28 cellular contexts compared by ENCODE assay signal in the genomic region with DNA sequence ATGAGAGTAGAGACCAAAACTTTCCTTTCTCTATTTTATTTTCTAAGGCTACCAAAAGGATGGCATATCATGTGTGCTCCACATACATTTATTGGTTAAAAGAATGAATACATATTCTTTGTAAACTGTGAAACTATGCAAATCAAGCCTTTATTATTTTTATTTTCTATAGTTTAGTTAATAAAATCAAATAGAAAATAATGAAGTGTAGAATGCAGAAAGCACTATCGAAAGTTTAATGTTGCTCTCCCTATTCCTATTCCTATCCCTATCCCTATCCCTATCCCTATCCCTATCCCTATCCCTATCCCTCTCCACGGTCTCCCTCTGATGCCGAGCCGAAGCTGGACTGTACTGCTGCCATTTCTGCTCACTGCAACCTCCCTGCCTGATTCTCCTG.
"Had no signal": no experiment of that assay in that cellular context is flagged by ENCODE, and none has a peak within 500 bp of the region (broad histone marks: within the 10 kb centered on the region; RNA-seq: fewer than 3 reads in every experiment).

No MANE protein-coding gene starts in this region.

- H3K4me1 ChIP-seq: neural progenitor cell, parathyroid adenoma, psoas muscle, spleen, suprapubic skin, testis, tibial artery, transverse colon, upper lobe of right lung, vagina had no signal

- H3K9ac ChIP-seq: neural progenitor cell, parathyroid adenoma had no signal

- H3K9me3 ChIP-seq: ovary, testis, transverse colon, upper lobe of right lung, vagina had no signal

- H3K4me3 ChIP-seq: neural progenitor cell, ovary, psoas muscle, skin epidermis, smooth muscle cell, spleen, suprapubic skin, testis, tibial artery, transverse colon, upper lobe of right lung, vagina had no signal

- ATAC-seq: natural killer cell; psoas muscle; right cardiac atrium; sciatic nerve; stimulated activated memory B cell treated with anti-CD40 and anti-IgM and Interleukin-4, amounts not matched to agents 10 μg/mL and 1 μg/mL and 100 μg/mL, for 72 hours; stimulated activated naive CD8-positive, alpha-beta T cell treated with anti-CD3 and anti-CD28 coated beads, Interleukin-15, amount 100 ng/mL, for 72 hours; stimulated activated naive CD8-positive, alpha-beta T cell treated with anti-CD3 and anti-CD28 coated beads, Interleukin-15, Interleukin-2, amounts not matched to agents 100 U/mL and 50 U/mL, for 24 hours; upper lobe of right lung had no signal

- H3K27me3 ChIP-seq: neural progenitor cell, ovary, spleen, suprapubic skin, testis, tibial artery, transverse colon, upper lobe of right lung, vagina had no signal

- H2AFZ ChIP-seq: neural progenitor cell, parathyroid adenoma had no signal

- H3K36me3 ChIP-seq: neural progenitor cell, ovary, spleen, suprapubic skin, tibial artery, transverse colon, upper lobe of right lung, vagina had no signal

- DNase-seq: natural killer cell; occipital lobe; ovary; posterior cingulate gyrus; psoas muscle; right cardiac atrium; spleen; stimulated activated CD4-positive, alpha-beta T cell treated with anti-CD3 and anti-CD28 coated beads, Interleukin-12 subunit alpha, Interleukin-12 subunit beta, amount 100 ng/mL, for 4 hours; stimulated activated CD4-positive, alpha-beta T cell treated with anti-CD3 and anti-CD28 coated beads, Interleukin-1b, Interleukin-23, amount 100 ng/mL, for 48 hours; stimulated activated CD4-positive, alpha-beta T cell treated with anti-CD3 and anti-CD28 coated beads, Interleukin-4, amount 100 ng/mL, for 1 hour; stimulated activated CD4-positive, alpha-beta T cell treated with anti-CD3 and anti-CD28 coated beads, Interleukin-4, amount 100 ng/mL, for 4 hours; stimulated activated CD8-positive, alpha-beta memory T cell treated with anti-CD3 and anti-CD28 coated beads, Interleukin-4, amount 100 ng/mL, for 48 hours; stimulated activated naive CD4-positive, alpha-beta T cell; stimulated activated naive CD8-positive, alpha-beta T cell treated with anti-CD3 and anti-CD28 coated beads, Interleukin-15, amount 100 ng/mL, for 72 hours; stimulated activated naive CD8-positive, alpha-beta T cell treated with anti-CD3 and anti-CD28 coated beads, Interleukin-15, Interleukin-2, amounts not matched to agents 100 U/mL and 50 U/mL, for 24 hours; substantia nigra; testis; tibial artery; transverse colon; upper lobe of right lung had no signal

- H3K4me2 ChIP-seq: neural progenitor cell, smooth muscle cell had no signal

- H3K27ac ChIP-seq: neural progenitor cell, ovary, parathyroid adenoma, psoas muscle, skin epidermis, spleen, suprapubic skin, testis, tibial artery, transverse colon, upper lobe of right lung, vagina had no signal

- H3K79me2 ChIP-seq: parathyroid adenoma had no signal
